Comparison of ENCODE assay signal across 25 cellular contexts in the genomic region with DNA sequence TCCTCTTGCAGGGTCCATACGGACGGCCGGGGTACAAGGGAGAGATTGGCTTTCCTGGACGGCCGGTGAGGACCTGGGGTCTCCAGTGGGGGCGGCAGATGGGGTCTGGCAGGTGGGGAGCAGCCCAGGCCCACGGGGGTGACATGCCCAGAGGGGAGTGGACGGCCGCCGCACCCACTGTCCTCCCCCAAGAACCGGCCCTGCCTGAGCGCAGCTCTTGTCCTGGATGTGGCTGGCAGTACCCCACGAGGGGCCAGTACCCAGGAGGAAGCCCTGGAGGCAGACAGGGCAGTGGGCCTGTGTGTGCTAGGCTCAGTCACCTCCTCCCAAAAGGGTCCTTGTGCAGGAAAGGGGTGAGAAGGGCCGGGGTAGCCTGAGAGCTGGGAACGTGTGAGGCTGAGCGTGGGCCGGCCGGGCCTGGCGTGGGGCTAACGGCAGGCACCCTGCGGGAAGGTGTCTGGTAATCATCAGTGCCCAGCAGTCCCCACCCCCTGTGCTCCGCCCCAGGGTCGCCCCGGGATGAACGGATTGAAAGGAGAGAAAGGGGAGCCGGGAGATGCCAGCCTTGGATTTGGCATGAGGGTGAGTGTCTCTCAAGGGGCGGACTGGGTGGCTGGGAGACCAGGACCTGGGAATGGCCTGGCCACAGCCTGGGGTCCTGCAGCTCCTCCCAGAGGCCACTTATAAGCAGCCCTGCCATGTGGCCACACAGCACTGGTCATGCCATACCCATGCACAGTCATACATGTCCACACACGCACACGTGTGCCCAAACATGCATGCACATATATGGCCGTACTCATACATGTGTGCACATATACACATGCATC.
"Had no signal": no experiment of that assay in that cellular context is flagged by ENCODE, and none has a peak within 500 bp of the region (broad histone marks: within the 10 kb centered on the region; RNA-seq: fewer than 3 reads in every experiment).

No MANE protein-coding gene starts in this region.

- DNase-seq: activated CD4-positive, alpha-beta T cell treated with anti-CD3 and anti-CD28 coated beads, Interleukin-2, amount 10 ng/mL, durations not matched to agents 7 days and 5 days; activated CD4-positive, CD25-positive, alpha-beta regulatory T cell treated with anti-CD3 and anti-CD28 coated beads, Interleukin-2, amount 50 U/mL, for 72 hours; activated CD8-positive, alpha-beta memory T cell treated with anti-CD3 and anti-CD28 coated beads, Interleukin-2, amount 10 ng/mL, durations not matched to agents 7 days and 5 days; activated CD8-positive, alpha-beta T cell treated with anti-CD3 and anti-CD28 coated beads for 36 hours; activated gamma-delta T cell; activated naive CD4-positive, alpha-beta T cell treated with anti-CD3 and anti-CD28 coated beads, Interleukin-2, amount 50 U/mL, for 16 hours; activated naive CD8-positive, alpha-beta T cell treated with anti-CD3 and anti-CD28 coated beads, Interleukin-2, amount 50 U/mL, for 24 hours; body of pancreas; effector CD4-positive, alpha-beta T cell; foreskin keratinocyte; nephron progenitor cell; nucleus accumbens; stimulated activated CD4-positive, alpha-beta T cell treated with anti-CD3 and anti-CD28 coated beads, Interleukin-1b, Interleukin-23, amount 100 ng/mL, for 48 hours; stomach; T-cell; uterus had no signal

- H3K4me3 Mint-ChIP-seq: activated CD4-positive, alpha-beta T cell treated with anti-CD3 and anti-CD28 coated beads, Interleukin-2, amount 10 ng/mL, durations not matched to agents 7 days and 5 days; activated CD8-positive, alpha-beta memory T cell treated with anti-CD3 and anti-CD28 coated beads, Interleukin-2, amount 10 ng/mL, durations not matched to agents 7 days and 5 days; activated CD8-positive, alpha-beta T cell treated with anti-CD3 and anti-CD28 coated beads for 36 hours; activated naive CD8-positive, alpha-beta T cell treated with anti-CD3 and anti-CD28 coated beads, Interleukin-2, amount 50 U/mL, for 24 hours; activated T-helper 1 cell treated with anti-CD3 and anti-CD28 coated beads, Interleukin-12 subunit alpha, Interleukin-12 subunit beta, Interleukin-2, Interleukin-4 antibody, amounts not matched to agents 30 ng/mL and 10 ng/mL and 1 ng/mL, durations not matched to agents 14 hours and 24 hours and 36 hours; dendritic cell treated with granulocyte-macrophage colony-stimulating factor and Interleukin-4, amounts not matched to agents 40 ng/mL and 50 ng/mL, for 4 days; memory B cell; nephron progenitor cell; stimulated activated effector memory CD8-positive, alpha-beta T cell treated with anti-CD3 and anti-CD28 coated beads, Interleukin-12 subunit alpha, Interleukin-12 subunit beta, amount 100 ng/mL, for 72 hours; T-cell; T-helper 2 cell treated with Interferon-gamma antibody and Interleukin-4, amounts not matched to agents 5 μg/mL and 100 μg/mL, for 36 hours had no signal

- H3K9me3 ChIP-seq: body of pancreas, stomach, suprapubic skin, tibial nerve, uterus had no signal

- H3K36me3 ChIP-seq: uterus had no signal

- H3K27ac ChIP-seq: body of pancreas, cardiac muscle cell, foreskin keratinocyte, stomach, suprapubic skin, tibial nerve, uterus, VCaP had no signal

- H3K36me3 Mint-ChIP-seq: activated CD8-positive, alpha-beta memory T cell treated with anti-CD3 and anti-CD28 coated beads, Interleukin-2, amount 10 ng/mL, durations not matched to agents 7 days and 5 days; stimulated activated effector memory CD8-positive, alpha-beta T cell treated with anti-CD3 and anti-CD28 coated beads, Interleukin-12 subunit alpha, Interleukin-12 subunit beta, amount 100 ng/mL, for 72 hours had no signal

- H3K27me3 ChIP-seq: body of pancreas, cardiac muscle cell, foreskin keratinocyte, stomach, suprapubic skin, tibial nerve, uterus had no signal

- H3K4me1 ChIP-seq: body of pancreas, foreskin keratinocyte, stomach, suprapubic skin, tibial nerve, uterus had no signal

- H3K27me3 Mint-ChIP-seq: activated CD4-positive, alpha-beta T cell treated with anti-CD3 and anti-CD28 coated beads, Interleukin-2, amount 10 ng/mL, durations not matched to agents 7 days and 5 days; activated CD8-positive, alpha-beta memory T cell treated with anti-CD3 and anti-CD28 coated beads, Interleukin-2, amount 10 ng/mL, durations not matched to agents 7 days and 5 days; activated CD8-positive, alpha-beta T cell treated with anti-CD3 and anti-CD28 coated beads for 36 hours; activated naive CD8-positive, alpha-beta T cell treated with anti-CD3 and anti-CD28 coated beads, Interleukin-2, amount 50 U/mL, for 24 hours; T-cell had no signal

- H3K27ac Mint-ChIP-seq: activated CD4-positive, alpha-beta T cell treated with anti-CD3 and anti-CD28 coated beads, Interleukin-2, amount 10 ng/mL, durations not matched to agents 7 days and 5 days; activated CD8-positive, alpha-beta memory T cell treated with anti-CD3 and anti-CD28 coated beads, Interleukin-2, amount 10 ng/mL, durations not matched to agents 7 days and 5 days; activated CD8-positive, alpha-beta T cell treated with anti-CD3 and anti-CD28 coated beads for 36 hours; activated naive CD8-positive, alpha-beta T cell treated with anti-CD3 and anti-CD28 coated beads, Interleukin-2, amount 50 U/mL, for 24 hours; activated T-helper 1 cell treated with anti-CD3 and anti-CD28 coated beads, Interleukin-12 subunit alpha, Interleukin-12 subunit beta, Interleukin-2, Interleukin-4 antibody, amounts not matched to agents 30 ng/mL and 10 ng/mL and 1 ng/mL, durations not matched to agents 14 hours and 24 hours and 36 hours; dendritic cell treated with granulocyte-macrophage colony-stimulating factor and Interleukin-4, amounts not matched to agents 40 ng/mL and 50 ng/mL, for 4 days; memory B cell; nephron progenitor cell; stimulated activated effector memory CD8-positive, alpha-beta T cell treated with anti-CD3 and anti-CD28 coated beads, Interleukin-12 subunit alpha, Interleukin-12 subunit beta, amount 100 ng/mL, for 72 hours; T-cell; T-helper 2 cell treated with Interferon-gamma antibody and Interleukin-4, amounts not matched to agents 5 μg/mL and 100 μg/mL, for 36 hours had no signal

- H3K9me3 Mint-ChIP-seq: activated CD8-positive, alpha-beta T cell treated with anti-CD3 and anti-CD28 coated beads for 36 hours; activated naive CD8-positive, alpha-beta T cell treated with anti-CD3 and anti-CD28 coated beads, Interleukin-2, amount 50 U/mL, for 24 hours; dendritic cell treated with granulocyte-macrophage colony-stimulating factor and Interleukin-4, amounts not matched to agents 40 ng/mL and 50 ng/mL, for 4 days; memory B cell; nephron progenitor cell; stimulated activated effector memory CD8-positive, alpha-beta T cell treated with anti-CD3 and anti-CD28 coated beads, Interleukin-12 subunit alpha, Interleukin-12 subunit beta, amount 100 ng/mL, for 72 hours; T-cell; T-helper 2 cell treated with Interferon-gamma antibody and Interleukin-4, amounts not matched to agents 5 μg/mL and 100 μg/mL, for 36 hours had no signal

- H3K4me1 Mint-ChIP-seq: activated CD4-positive, alpha-beta T cell treated with anti-CD3 and anti-CD28 coated beads, Interleukin-2, amount 10 ng/mL, durations not matched to agents 7 days and 5 days; activated CD8-positive, alpha-beta memory T cell treated with anti-CD3 and anti-CD28 coated beads, Interleukin-2, amount 10 ng/mL, durations not matched to agents 7 days and 5 days; nephron progenitor cell had no signal

- ATAC-seq: activated CD8-positive, alpha-beta memory T cell treated with anti-CD3 and anti-CD28 coated beads, Interleukin-2, amount 10 ng/mL, durations not matched to agents 7 days and 5 days; activated CD8-positive, alpha-beta T cell treated with anti-CD3 and anti-CD28 coated beads for 36 hours; activated naive CD8-positive, alpha-beta T cell treated with anti-CD3 and anti-CD28 coated beads, Interleukin-2, amount 50 U/mL, for 24 hours; body of pancreas; foreskin keratinocyte; stimulated activated effector memory CD8-positive, alpha-beta T cell treated with anti-CD3 and anti-CD28 coated beads, Interleukin-12 subunit alpha, Interleukin-12 subunit beta, amount 100 ng/mL, for 72 hours; T-cell had no signal

- H3K4me3 ChIP-seq: body of pancreas, cardiac muscle cell, stomach, suprapubic skin, tibial nerve, uterus had no signal
